Comparison of ENCODE assay signal across 1 cellular context in the genomic region with DNA sequence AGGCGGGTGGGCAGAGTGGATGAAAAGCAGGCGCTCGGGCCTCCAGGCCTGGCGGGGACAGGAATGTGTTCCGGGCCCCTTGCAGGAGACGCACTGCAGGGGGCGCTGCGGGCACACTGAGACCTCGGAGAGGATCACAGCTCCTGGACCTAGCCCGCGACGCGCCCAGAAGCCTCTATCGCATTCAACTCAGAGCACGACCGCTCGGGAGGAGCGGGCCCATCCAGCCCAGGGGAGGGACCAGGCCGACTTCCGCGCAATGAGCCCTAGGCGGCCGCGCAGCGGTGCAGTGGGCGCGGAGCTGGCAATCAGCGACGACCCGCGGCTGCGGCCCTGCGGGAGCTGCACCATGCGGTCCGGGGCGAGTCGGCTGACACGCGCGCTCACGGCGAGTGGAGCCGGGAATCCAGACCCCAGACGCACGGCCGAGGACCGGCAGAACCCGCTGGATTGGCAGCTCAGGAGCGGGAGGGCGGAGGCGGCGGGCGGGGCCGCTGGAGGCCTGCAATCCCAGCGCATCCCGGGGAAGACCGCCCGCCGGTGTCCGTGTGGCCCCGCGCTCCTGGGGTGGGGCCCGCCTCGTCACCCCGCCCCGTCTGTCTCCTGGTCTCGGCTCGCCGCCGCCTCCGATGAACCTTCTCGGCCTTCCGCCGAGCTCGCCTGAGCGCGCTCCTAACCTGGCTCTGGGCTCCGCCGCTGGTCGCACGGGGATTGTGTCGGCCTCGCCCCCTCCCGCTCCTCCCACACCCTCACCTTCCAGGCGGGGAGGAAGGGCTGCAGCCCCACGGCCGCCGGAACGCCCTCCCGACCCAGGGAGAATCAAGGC.
TF ChIP-seq lines count a peak whose summit lies in the region.

No MANE protein-coding gene starts in this region.

TF ChIP-seq in HCT116, 20 proteins besides CTCF, POLR2A, EP300 and RAD21 (continued from another document):
- TF ChIP-seq REST (IDR thresholded peaks at IDR 0.05; ENCODE audit: low read depth) (no peak), ELF1 (IDR thresholded peaks at IDR 0.05; ENCODE audit: borderline replicate concordance, low read depth) (no peak; the same call in 1 of the 2 replicates), EZH2 (IDR thresholded peaks at IDR 0.05) (no peak), YY1 (IDR thresholded peaks at IDR 0.05; ENCODE audit: extremely low read depth, insufficient replicate concordance, low read depth, low read length) (no peak), ATF3 (IDR thresholded peaks at IDR 0.05) (no peak), SIN3A (IDR thresholded peaks at IDR 0.05; ENCODE audit: low read depth) (peak; percentile 62)
